Comparison of ENCODE assay signal across 24 cellular contexts in genomic region chr7:34750209-34750608, GRCh38.
"Had no signal": no experiment of that assay in that cellular context is flagged by ENCODE, and none has a peak within 500 bp of the region (broad histone marks: within the 10 kb centered on the region; RNA-seq: fewer than 3 reads in every experiment).

No MANE protein-coding gene starts in this region.

- FAIRE-seq: keratinocyte, urothelium cell line had no signal

- ATAC-seq: esophagus mucosa; gastrocnemius medialis; left ventricle myocardium superior; lower lobe of right lung; natural killer cell; psoas muscle; right cardiac atrium; stimulated activated naive B cell treated with anti-CD40 and anti-IgM and Interleukin-4, amounts not matched to agents 10 μg/mL and 1 μg/mL and 100 μg/mL, for 72 hours had no signal

- H3K36me3 Mint-ChIP-seq: natural killer cell; stimulated activated naive B cell treated with anti-CD40 and anti-IgM and Interleukin-4, amounts not matched to agents 10 μg/mL and 1 μg/mL and 100 μg/mL, for 72 hours had no signal

- H3K27ac Mint-ChIP-seq: endodermal cell; natural killer cell; stimulated activated naive B cell treated with anti-CD40 and anti-IgM and Interleukin-4, amounts not matched to agents 10 μg/mL and 1 μg/mL and 100 μg/mL, for 72 hours; stimulated activated naive CD8-positive, alpha-beta T cell treated with anti-CD3 and anti-CD28 coated beads, Interleukin-15, Interleukin-2, amounts not matched to agents 100 ng/mL and 50 ng/mL, for 24 hours had no signal

- H3K4me1 Mint-ChIP-seq: natural killer cell; stimulated activated naive B cell treated with anti-CD40 and anti-IgM and Interleukin-4, amounts not matched to agents 10 μg/mL and 1 μg/mL and 100 μg/mL, for 72 hours had no signal

- H3K9me3 Mint-ChIP-seq: natural killer cell; stimulated activated naive B cell treated with anti-CD40 and anti-IgM and Interleukin-4, amounts not matched to agents 10 μg/mL and 1 μg/mL and 100 μg/mL, for 72 hours; stimulated activated naive CD8-positive, alpha-beta T cell treated with anti-CD3 and anti-CD28 coated beads, Interleukin-15, Interleukin-2, amounts not matched to agents 100 ng/mL and 50 ng/mL, for 24 hours had no signal

- H3K4me3 Mint-ChIP-seq: endodermal cell; natural killer cell; stimulated activated naive B cell treated with anti-CD40 and anti-IgM and Interleukin-4, amounts not matched to agents 10 μg/mL and 1 μg/mL and 100 μg/mL, for 72 hours; stimulated activated naive CD8-positive, alpha-beta T cell treated with anti-CD3 and anti-CD28 coated beads, Interleukin-15, Interleukin-2, amounts not matched to agents 100 ng/mL and 50 ng/mL, for 24 hours had no signal

- H3K27me3 ChIP-seq: dorsolateral prefrontal cortex, gastrocnemius medialis, ovary, spleen, tibial nerve, upper lobe of left lung had no signal

- H3K27ac ChIP-seq: dorsolateral prefrontal cortex, epithelial cell of prostate, gastrocnemius medialis, ovary, psoas muscle, skin epidermis, spleen, thoracic aorta, tibial nerve had no signal

- H3K27me3 Mint-ChIP-seq: stimulated activated naive B cell treated with anti-CD40 and anti-IgM and Interleukin-4, amounts not matched to agents 10 μg/mL and 1 μg/mL and 100 μg/mL, for 72 hours had no signal

- H3K4me1 ChIP-seq: gastrocnemius medialis, lower lobe of right lung, psoas muscle, tibial nerve had no signal

- H3K36me3 ChIP-seq: gastrocnemius medialis, lower lobe of right lung, ovary, spleen, thoracic aorta, tibial nerve, upper lobe of left lung had no signal

- H3K4me3 ChIP-seq: dorsolateral prefrontal cortex, gastrocnemius medialis, lower lobe of right lung, ovary, psoas muscle, skin epidermis, spleen, thoracic aorta, tibial nerve, upper lobe of left lung had no signal

- H3K9me3 ChIP-seq: gastrocnemius medialis, lower lobe of right lung, ovary, psoas muscle, spleen, thoracic aorta, tibial nerve, upper lobe of left lung had no signal

- DNase-seq: dorsolateral prefrontal cortex; effector CD8-positive, alpha-beta T cell; endodermal cell; foreskin fibroblast; gastrocnemius medialis; head of caudate nucleus; left ventricle myocardium superior; lower lobe of right lung; natural killer cell; occipital lobe; ovary; psoas muscle; right cardiac atrium; spleen; stimulated activated naive B cell treated with anti-CD40 and anti-IgM and Interleukin-4, amounts not matched to agents 10 μg/mL and 1 μg/mL and 100 μg/mL, for 72 hours; upper lobe of left lung had no signal
